In the genomic region with DNA sequence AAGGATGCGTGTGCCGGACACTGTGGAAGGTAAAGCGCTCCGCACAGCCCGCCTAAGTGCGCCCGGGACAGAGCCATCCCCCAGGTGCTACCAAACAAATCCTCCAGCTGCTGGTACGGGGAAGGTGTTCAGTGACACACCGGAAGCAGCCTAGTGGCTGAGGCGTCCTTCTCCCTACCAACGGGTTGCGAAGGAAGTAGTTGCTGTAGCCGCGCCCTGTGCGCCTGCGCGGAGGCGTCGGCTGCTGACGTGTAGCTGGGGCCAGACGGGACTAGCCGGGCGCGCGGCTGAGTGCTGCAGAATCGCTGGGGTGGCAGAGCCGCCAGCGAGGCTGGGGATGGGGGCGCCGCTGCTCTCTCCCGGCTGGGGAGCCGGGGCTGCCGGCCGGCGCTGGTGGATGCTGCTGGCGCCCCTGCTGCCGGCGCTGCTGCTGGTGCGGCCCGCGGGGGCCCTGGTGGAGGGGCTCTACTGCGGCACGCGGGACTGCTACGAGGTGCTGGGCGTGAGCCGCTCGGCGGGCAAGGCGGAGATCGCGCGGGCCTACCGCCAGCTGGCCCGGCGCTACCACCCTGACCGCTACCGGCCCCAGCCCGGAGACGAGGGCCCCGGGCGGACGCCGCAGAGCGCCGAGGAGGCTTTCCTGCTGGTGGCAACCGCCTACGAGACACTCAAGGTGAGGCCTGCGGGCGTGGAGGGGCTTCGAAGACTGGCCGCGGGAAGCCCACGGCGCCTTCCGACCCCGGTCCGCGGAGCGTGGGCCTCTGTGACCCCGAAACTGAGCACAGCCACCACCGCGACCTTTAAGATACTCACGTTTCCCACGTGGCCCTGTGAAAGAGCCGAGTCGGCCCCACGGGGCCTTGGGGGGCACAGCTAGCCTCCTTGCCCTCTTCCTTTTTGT, we compare ENCODE assay signal across 1 cellular context.
TF ChIP-seq lines count a peak whose summit lies in the region.

DNAJC25 (plus strand) TSS at position 264 of the 901 bp plus-strand sequence; CDS start at position 338, 74 bp downstream.

TF ChIP-seq in HepG2, 621 proteins besides CTCF, POLR2A, EP300 and RAD21 (continued from another document and continues in another):
- TF ChIP-seq ZNF512 (CRISPR knock-in tag; IDR thresholded peaks at IDR 0.05) (no peak), SYNCRIP (IDR thresholded peaks at IDR 0.05; ENCODE audit: insufficient read depth, low read depth, low read length) (no peak), ZBTB2 (CRISPR knock-in tag; IDR thresholded peaks at IDR 0.05; ENCODE audit: low read depth) (no peak), TOE1 (CRISPR knock-in tag; IDR thresholded peaks at IDR 0.05) (peak; percentile 74; the same call in 1 of the 2 replicates), HDAC1 (CRISPR knock-in tag; IDR thresholded peaks at IDR 0.05) (peak; percentile 94), BCLAF1 (IDR thresholded peaks at IDR 0.05) (no peak), PPARG (CRISPR knock-in tag; conservative IDR thresholded peaks at IDR 0.05) (peak; percentile 61; the same call in 1 of the 2 replicates), FOXC1 (CRISPR knock-in tag; IDR thresholded peaks at IDR 0.05; ENCODE audit: borderline replicate concordance) (peak; percentile 76; the same call in 1 of the 2 replicates), KDM2A (CRISPR knock-in tag; IDR thresholded peaks at IDR 0.05; ENCODE audit: borderline replicate concordance, low read depth) (peak; percentile 98), FUBP1 (CRISPR knock-in tag; IDR thresholded peaks at IDR 0.05; ENCODE audit: borderline replicate concordance) (no peak), ZNF549 (CRISPR knock-in tag; IDR thresholded peaks at IDR 0.05) (0 out of 2 replicates have a peak, but pooled peaks have one; percentile 57), ATF2 (CRISPR knock-in tag; IDR thresholded peaks at IDR 0.05) (peak; percentile 89), PAWR (CRISPR knock-in tag; IDR thresholded peaks at IDR 0.05; ENCODE audit: borderline replicate concordance) (no peak), ZNF782 (CRISPR knock-in tag; IDR thresholded peaks at IDR 0.05; ENCODE audit: borderline replicate concordance) (peak; percentile 75; the same call in 1 of the 2 replicates), ZNF556 (CRISPR knock-in tag; IDR thresholded peaks at IDR 0.05; ENCODE audit: borderline replicate concordance) (peak; percentile 92), ZNF724P (CRISPR knock-in tag; IDR thresholded peaks at IDR 0.05; ENCODE audit: borderline replicate concordance) (peak; percentile 77; the same call in 1 of the 2 replicates), ZNF235 (CRISPR knock-in tag; IDR thresholded peaks at IDR 0.05; ENCODE audit: borderline replicate concordance) (0 out of 2 replicates have a peak, but pooled peaks have one; percentile 25), ZNF136 (CRISPR knock-in tag; IDR thresholded peaks at IDR 0.05; ENCODE audit: low read depth) (0 out of 2 replicates have a peak, but pooled peaks have one; percentile 37), TMF1 (CRISPR knock-in tag; IDR thresholded peaks at IDR 0.05; ENCODE audit: low read depth) (no peak), ZNF737 (CRISPR knock-in tag; IDR thresholded peaks at IDR 0.05; ENCODE audit: borderline replicate concordance) (no peak), TOPORS (CRISPR knock-in tag; IDR thresholded peaks at IDR 0.05) (peak; percentile 58; the same call in 1 of the 2 replicates), PHF8 (CRISPR knock-in tag; IDR thresholded peaks at IDR 0.05) (peak; percentile 84), NONO (IDR thresholded peaks at IDR 0.05) (no peak), NONO (CRISPR knock-in tag; conservative IDR thresholded peaks at IDR 0.05) (peak; percentile 98), KAT7 (CRISPR knock-in tag; IDR thresholded peaks at IDR 0.05; ENCODE audit: borderline replicate concordance) (peak; percentile 62; the same call in 1 of the 2 replicates), ZNF460 (CRISPR knock-in tag; IDR thresholded peaks at IDR 0.05; ENCODE audit: borderline replicate concordance) (no peak), RFXANK (CRISPR knock-in tag; IDR thresholded peaks at IDR 0.05) (peak; percentile 91), SUZ12 (IDR thresholded peaks at IDR 0.05; ENCODE audit: low read depth, low read length) (no peak), RARG (CRISPR knock-in tag; IDR thresholded peaks at IDR 0.05; ENCODE audit: low read depth) (no peak; the same call in 1 of the 2 replicates), ZNF704 (CRISPR knock-in tag; IDR thresholded peaks at IDR 0.05; ENCODE audit: borderline replicate concordance) (0 out of 2 replicates have a peak, but pooled peaks have one; percentile 47), TBX3 (IDR thresholded peaks at IDR 0.05; ENCODE audit: borderline replicate concordance) (no peak; the same call in 1 of the 2 replicates), PHF21A (CRISPR knock-in tag; IDR thresholded peaks at IDR 0.05) (peak; percentile 81; the same call in 1 of the 2 replicates), ZFP62 (CRISPR knock-in tag; IDR thresholded peaks at IDR 0.05) (no peak), ZNF496 (CRISPR knock-in tag; IDR thresholded peaks at IDR 0.05; ENCODE audit: insufficient replicate concordance) (no peak), SSRP1 (CRISPR knock-in tag; IDR thresholded peaks at IDR 0.05) (peak; percentile 96), HMGXB3 (CRISPR knock-in tag; IDR thresholded peaks at IDR 0.05; ENCODE audit: borderline replicate concordance) (peak; percentile 49; the same call in 1 of the 2 replicates), ARID2 (CRISPR knock-in tag; IDR thresholded peaks at IDR 0.05; ENCODE audit: borderline replicate concordance) (peak; percentile 41; the same call in 1 of the 2 replicates), ZFP1 (CRISPR knock-in tag; IDR thresholded peaks at IDR 0.05) (0 out of 2 replicates have a peak, but pooled peaks have one; percentile 51)
- TF ChIP-seq, protein P1, sequence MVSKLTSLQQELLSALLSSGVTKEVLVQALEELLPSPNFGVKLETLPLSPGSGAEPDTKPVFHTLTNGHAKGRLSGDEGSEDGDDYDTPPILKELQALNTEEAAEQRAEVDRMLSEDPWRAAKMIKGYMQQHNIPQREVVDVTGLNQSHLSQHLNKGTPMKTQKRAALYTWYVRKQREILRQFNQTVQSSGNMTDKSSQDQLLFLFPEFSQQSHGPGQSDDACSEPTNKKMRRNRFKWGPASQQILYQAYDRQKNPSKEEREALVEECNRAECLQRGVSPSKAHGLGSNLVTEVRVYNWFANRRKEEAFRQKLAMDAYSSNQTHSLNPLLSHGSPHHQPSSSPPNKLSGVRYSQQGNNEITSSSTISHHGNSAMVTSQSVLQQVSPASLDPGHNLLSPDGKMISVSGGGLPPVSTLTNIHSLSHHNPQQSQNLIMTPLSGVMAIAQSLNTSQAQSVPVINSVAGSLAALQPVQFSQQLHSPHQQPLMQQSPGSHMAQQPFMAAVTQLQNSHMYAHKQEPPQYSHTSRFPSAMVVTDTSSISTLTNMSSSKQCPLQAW (CRISPR knock-in tag; IDR thresholded peaks at IDR 0.05): peak; percentile 94
